Comparison of ENCODE assay signal across 25 cellular contexts in the genomic region with DNA sequence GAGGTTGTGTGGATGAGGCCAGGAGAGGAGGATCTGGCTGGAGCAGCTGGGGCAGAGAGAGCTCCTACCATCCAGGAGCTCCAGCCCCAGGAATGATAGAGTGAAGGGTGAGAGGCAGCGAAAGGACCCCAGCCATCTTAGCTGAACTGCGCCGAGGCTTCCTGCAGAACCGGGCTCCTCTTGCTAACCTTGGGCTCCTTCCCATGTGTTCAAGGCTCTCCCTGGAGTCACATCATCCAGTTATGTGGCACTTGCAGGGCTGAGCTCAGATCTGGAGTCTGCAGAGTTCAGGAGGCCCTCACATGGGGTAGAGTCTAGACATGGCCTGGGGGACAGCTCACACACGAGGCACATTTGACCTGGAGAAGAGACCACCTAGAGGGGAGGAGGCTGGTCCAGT.
"Had no signal": no experiment of that assay in that cellular context is flagged by ENCODE, and none has a peak within 500 bp of the region (broad histone marks: within the 10 kb centered on the region; RNA-seq: fewer than 3 reads in every experiment).

No MANE protein-coding gene starts in this region.

- H3K27me3 Mint-ChIP-seq: stimulated activated naive CD8-positive, alpha-beta T cell treated with anti-CD3 and anti-CD28 coated beads, Interleukin-15, Interleukin-2, amounts not matched to agents 100 ng/mL and 50 ng/mL, for 24 hours had no signal

- H3K4me2 ChIP-seq: hepatocyte had no signal

- H3K4me1 Mint-ChIP-seq: naive B cell; stimulated activated naive B cell treated with anti-CD40 and anti-IgM and Interleukin-4, amounts not matched to agents 10 μg/mL and 1 μg/mL and 100 μg/mL, for 72 hours had no signal

- H3K4me1 ChIP-seq: pancreas, upper lobe of right lung had no signal

- H3K9me3 Mint-ChIP-seq: mesothelial cell of epicardium; natural killer cell treated with Interleukin-12 subunit alpha and Interleukin-12 subunit beta and Interleukin-15 and Interleukin-18, amount 100 ng/mL, for 72 hours; stimulated activated naive B cell treated with anti-CD40 and anti-IgM and Interleukin-4, amounts not matched to agents 10 μg/mL and 1 μg/mL and 100 μg/mL, for 72 hours; stimulated activated naive CD8-positive, alpha-beta T cell treated with anti-CD3 and anti-CD28 coated beads, Interleukin-15, Interleukin-2, amounts not matched to agents 100 ng/mL and 50 ng/mL, for 24 hours had no signal

- H2AFZ ChIP-seq: hepatocyte had no signal

- H3K27me3 ChIP-seq: gastrocnemius medialis, heart left ventricle, hepatocyte, pancreas, tibial nerve, upper lobe of right lung had no signal

- H3K9me3 ChIP-seq: gastrocnemius medialis, heart left ventricle, mucosa of descending colon, pancreas, thoracic aorta, tibial nerve, upper lobe of right lung had no signal

- H3K4me3 Mint-ChIP-seq: mesothelial cell of epicardium; naive B cell; natural killer cell treated with Interleukin-12 subunit alpha and Interleukin-12 subunit beta and Interleukin-15 and Interleukin-18, amount 100 ng/mL, for 72 hours; stimulated activated naive B cell treated with anti-CD40 and anti-IgM and Interleukin-4, amounts not matched to agents 10 μg/mL and 1 μg/mL and 100 μg/mL, for 72 hours; stimulated activated naive CD8-positive, alpha-beta T cell treated with anti-CD3 and anti-CD28 coated beads, Interleukin-15, Interleukin-2, amounts not matched to agents 100 ng/mL and 50 ng/mL, for 24 hours had no signal

- H3K36me3 Mint-ChIP-seq: mesothelial cell of epicardium; naive B cell; natural killer cell treated with Interleukin-12 subunit alpha and Interleukin-12 subunit beta and Interleukin-15 and Interleukin-18, amount 100 ng/mL, for 72 hours; stimulated activated naive B cell treated with anti-CD40 and anti-IgM and Interleukin-4, amounts not matched to agents 10 μg/mL and 1 μg/mL and 100 μg/mL, for 72 hours had no signal

- DNase-seq: caudate nucleus; cerebellar nuclear complex; cortex of kidney; effector CD4-positive, alpha-beta T cell; gastrocnemius medialis; heart left ventricle; kidney; mesenchymal stem cell; mucosa of descending colon; naive B cell; occipital lobe; small intestine; stimulated activated CD4-positive, alpha-beta T cell treated with anti-CD3 and anti-CD28 coated beads, Interleukin-15, amount 100 ng/mL, for 24 hours; stimulated activated CD4-positive, alpha-beta T cell treated with anti-CD3 and anti-CD28 coated beads, Interleukin-2, amount 100 ng/mL, for 48 hours; stimulated activated naive B cell treated with anti-CD40 and anti-IgM and Interleukin-4, amounts not matched to agents 10 μg/mL and 1 μg/mL and 100 μg/mL, for 72 hours; upper lobe of right lung had no signal

- ATAC-seq: gastrocnemius medialis; heart left ventricle; left lobe of liver; mucosa of descending colon; pancreas; stimulated activated naive B cell treated with anti-CD40 and anti-IgM and Interleukin-4, amounts not matched to agents 10 μg/mL and 1 μg/mL and 100 μg/mL, for 72 hours; upper lobe of right lung had no signal

- H3K27ac ChIP-seq: hepatocyte, pancreas, thoracic aorta, tibial nerve, upper lobe of right lung had no signal

- H3K36me3 ChIP-seq: gastrocnemius medialis, heart left ventricle, pancreas, thoracic aorta, tibial nerve, upper lobe of right lung had no signal

- H3K27ac Mint-ChIP-seq: mesothelial cell of epicardium; naive B cell; natural killer cell treated with Interleukin-12 subunit alpha and Interleukin-12 subunit beta and Interleukin-15 and Interleukin-18, amount 100 ng/mL, for 72 hours; progenitor cell of endocrine pancreas; stimulated activated naive B cell treated with anti-CD40 and anti-IgM and Interleukin-4, amounts not matched to agents 10 μg/mL and 1 μg/mL and 100 μg/mL, for 72 hours; stimulated activated naive CD8-positive, alpha-beta T cell treated with anti-CD3 and anti-CD28 coated beads, Interleukin-15, Interleukin-2, amounts not matched to agents 100 ng/mL and 50 ng/mL, for 24 hours had no signal

- H3K4me3 ChIP-seq: gastrocnemius medialis, heart left ventricle, hepatocyte, mucosa of descending colon, pancreas, thoracic aorta, tibial nerve, upper lobe of right lung had no signal
